19 cellular contexts compared by ENCODE assay signal in genomic region chr5:52895572-52896296, GRCh38.
A peak's percentile ranks its signal among the peaks of the same experiment; 100 is the strongest.
DNase-seq lines count a peak whose midpoint lies in the region; ATAC-seq and TF ChIP-seq lines count a peak whose summit lies in the region.
"Had no signal": no experiment of that assay in that cellular context is flagged by ENCODE, and none has a peak within 500 bp of the region (broad histone marks: within the 10 kb centered on the region; RNA-seq: fewer than 3 reads in every experiment).

No MANE protein-coding gene starts in this region.

- no peak for TF ChIP-seq EP300 in sigmoid colon (IDR thresholded peaks at IDR 0.05)

- no peaks in the 10 kb centered on the region for H3K36me3 Mint-ChIP-seq in CD4-positive, alpha-beta T cell (ENCODE audit: low read depth)

- no peaks in the 10 kb centered on the region for H3K9me2 ChIP-seq in PC-3 (replicated peaks; ENCODE audit: low read length)

- no peak for DNase-seq in CD4-positive, alpha-beta T cell
- peak; percentile 1 for DNase-seq in NB4 (ENCODE audit: low read depth)
- DNase-seq in right cardiac atrium: no peak
- no peak for DNase-seq in sigmoid colon
- DNase-seq in PC-3: no peak
- no peak for DNase-seq in NCI-H1417 treated with DMSO at 0.1 percent for 48 hours (lab: John Stamatoyannopoulos, UW)
- DNase-seq: activated CD4-positive, alpha-beta memory T cell treated with anti-CD3 and anti-CD28 coated beads, Interleukin-2, amount 10 ng/mL, durations not matched to agents 7 days and 5 days; activated naive CD8-positive, alpha-beta T cell treated with anti-CD3 and anti-CD28 coated beads, Interleukin-2, amount 50 U/mL, for 24 hours; activated T-cell treated with anti-CD3 and anti-CD28 coated beads, Interleukin-2, amount 50 U/mL, for 72 hours; DMS153; endodermal cell; foreskin keratinocyte; mammary epithelial cell; OCI-M1; small intestine; stimulated activated naive CD4-positive, alpha-beta T cell treated with Interleukin-2 at 50 U/mL for 16 hours had no signal

- no peak overlapping the region for H3K9ac ChIP-seq in PC-3 (ENCODE audit: low read length)

- no TSS peak for BruUV-seq in PC-3 (replicated peaks; lab: Mats Ljungman, UMichigan)

- H3K4me2 ChIP-seq in PC-3 (ENCODE audit: low read length): no peak overlapping the region

- 52% methylated on average over 4 of the region's 4 CpGs for WGBS in right cardiac atrium
- 78 to 91% methylated on average over 4 of the region's 4 CpGs for WGBS in sigmoid colon, 2 donors

- no peak overlapping the region for H2AFZ ChIP-seq in PC-3 (ENCODE audit: low read length)

- no peaks in the 10 kb centered on the region for H3K27me3 ChIP-seq in CD4-positive, alpha-beta T cell (ENCODE audit: control insufficient read depth, insufficient read depth, low read length)
- H3K27me3 ChIP-seq in right cardiac atrium (ENCODE audit: control insufficient read depth, insufficient read depth): no peaks in the 10 kb centered on the region
- no peaks in the 10 kb centered on the region for H3K27me3 ChIP-seq in sigmoid colon
- H3K27me3 ChIP-seq in PC-3 (ENCODE audit: low read length): no peaks in the 10 kb centered on the region
- H3K27me3 ChIP-seq: foreskin keratinocyte had no signal

- H3K9me3 Mint-ChIP-seq in CD4-positive, alpha-beta T cell: no peaks in the 10 kb centered on the region
- H3K9me3 Mint-ChIP-seq: activated CD4-positive, alpha-beta memory T cell treated with anti-CD3 and anti-CD28 coated beads, Interleukin-2, amount 10 ng/mL, durations not matched to agents 7 days and 5 days; activated naive CD8-positive, alpha-beta T cell treated with anti-CD3 and anti-CD28 coated beads, Interleukin-2, amount 50 U/mL, for 24 hours; activated T-cell treated with anti-CD3 and anti-CD28 coated beads, Interleukin-2, amount 50 U/mL, for 72 hours; endodermal cell had no signal

- no peak overlapping the region for H3K27ac ChIP-seq in CD4-positive, alpha-beta T cell (ENCODE audit: low read depth, low read length)
- H3K27ac ChIP-seq in right cardiac atrium (ENCODE audit: low read length) (peak overlapping the region; percentile 27), sigmoid colon (peak overlapping the region; percentile 48 to 77 (median 64)), PC-3 (ENCODE audit: low read length) (no peak overlapping the region)
- H3K27ac ChIP-seq: foreskin keratinocyte had no signal

- H4K20me1 ChIP-seq in PC-3 (ENCODE audit: low read length): no peaks in the 10 kb centered on the region

- intact Hi-C loops in CD4-positive, alpha-beta T cell (cut with DNase I, micrococcal nuclease): no loop called here
- intact Hi-C loops in right cardiac atrium (cut with DNase I): loop anchor here in 1 of 4 donors (10.0 kb wide), 1 partner anchor 101 kb away; no protein-coding TSS in a partner anchor
- intact Hi-C loops in sigmoid colon (cut with DNase I): no loop called here
- intact Hi-C loops in PC-3 (cut with micrococcal nuclease): no loop called here

- POLR2A ChIA-PET in CD4-positive, alpha-beta T cell (lab: Charles Lee): no interaction called here
- POLR2A ChIA-PET in PC-3 (lab: Charles Lee; ENCODE audit: unreplicated experiment): no interaction called here

- ATAC-seq in CD4-positive, alpha-beta T cell (ENCODE audit: poor library complexity): peak; percentile 48
- peak in 1 of 2 donors; percentile 39 for ATAC-seq in right cardiac atrium
- ATAC-seq in PC-3: no peak
- ATAC-seq in GM18909 (IDR thresholded peaks at IDR 0.05; ENCODE audit: poor library complexity, unreplicated experiment): no peak
- ATAC-seq in HG02973 (IDR thresholded peaks at IDR 0.05; ENCODE audit: unreplicated experiment): no peak
- ATAC-seq: activated naive CD8-positive, alpha-beta T cell treated with anti-CD3 and anti-CD28 coated beads, Interleukin-2, amount 50 U/mL, for 24 hours; activated T-cell treated with anti-CD3 and anti-CD28 coated beads, Interleukin-2, amount 50 U/mL, for 72 hours; foreskin keratinocyte had no signal

- H3K27ac Mint-ChIP-seq in CD4-positive, alpha-beta T cell: peak overlapping the region; percentile 12
- H3K27ac Mint-ChIP-seq: activated CD4-positive, alpha-beta memory T cell treated with anti-CD3 and anti-CD28 coated beads, Interleukin-2, amount 10 ng/mL, durations not matched to agents 7 days and 5 days; activated naive CD8-positive, alpha-beta T cell treated with anti-CD3 and anti-CD28 coated beads, Interleukin-2, amount 50 U/mL, for 24 hours; activated T-cell treated with anti-CD3 and anti-CD28 coated beads, Interleukin-2, amount 50 U/mL, for 72 hours; B cell; endodermal cell had no signal

- H3K4me3 ChIP-seq in NB4 (ENCODE audit: low read depth, low read length): no peak overlapping the region
- no peak overlapping the region for H3K4me3 ChIP-seq in right cardiac atrium (ENCODE audit: low read length)
- H3K4me3 ChIP-seq in sigmoid colon: no peak overlapping the region
- H3K4me3 ChIP-seq in PC-3 (ENCODE audit: low read length): no peak overlapping the region

- H3K4me1 ChIP-seq in right cardiac atrium (ENCODE audit: control insufficient read depth, insufficient read depth, low read length) (peaks cover 6% of the 10 kb centered on the region), sigmoid colon (peaks cover 0 to 69% (median 47%) of the 10 kb centered on the region in 4 donors), PC-3 (ENCODE audit: insufficient read depth, low read length) (no peaks in the 10 kb centered on the region)

- H3K9me3 ChIP-seq in CD4-positive, alpha-beta T cell (ENCODE audit: control insufficient read depth, low read length): no peaks in the 10 kb centered on the region
- H3K9me3 ChIP-seq in right cardiac atrium (ENCODE audit: control insufficient read depth, low read length) (no peaks in the 10 kb centered on the region), sigmoid colon (no peaks in the 10 kb centered on the region), PC-3 (ENCODE audit: low read length) (no peaks in the 10 kb centered on the region)

- CTCF ChIA-PET in CD4-positive, alpha-beta T cell (lab: Charles Lee): no interaction called here
- CTCF ChIA-PET in PC-3 (lab: Charles Lee): no interaction called here

- H3K79me2 ChIP-seq in PC-3 (ENCODE audit: low read length): no peaks in the 10 kb centered on the region

- peaks cover 12% of the 10 kb centered on the region for H3K4me1 Mint-ChIP-seq in CD4-positive, alpha-beta T cell (ENCODE audit: low read depth)
- H3K4me1 Mint-ChIP-seq: activated CD4-positive, alpha-beta memory T cell treated with anti-CD3 and anti-CD28 coated beads, Interleukin-2, amount 10 ng/mL, durations not matched to agents 7 days and 5 days; activated naive CD8-positive, alpha-beta T cell treated with anti-CD3 and anti-CD28 coated beads, Interleukin-2, amount 50 U/mL, for 24 hours; B cell had no signal

- no peaks in the 10 kb centered on the region for H3F3A ChIP-seq in PC-3 (ENCODE audit: low read length, unreplicated experiment)

- no peak for TF ChIP-seq CTCF in CD4-positive, alpha-beta T cell (IDR thresholded peaks at IDR 0.05)
- TF ChIP-seq CTCF in NB4 (IDR thresholded peaks at IDR 0.05; ENCODE audit: low read depth, low read length): no peak
- TF ChIP-seq CTCF in sigmoid colon (IDR thresholded peaks at IDR 0.05): no peak
- no peak for TF ChIP-seq CTCF in PC-3 (conservative IDR thresholded peaks at IDR 0.05; ENCODE audit: low read depth, low read length)

- H3K27me3 Mint-ChIP-seq in CD4-positive, alpha-beta T cell: peaks cover 14% of the 10 kb centered on the region
- H3K27me3 Mint-ChIP-seq: activated naive CD8-positive, alpha-beta T cell treated with anti-CD3 and anti-CD28 coated beads, Interleukin-2, amount 50 U/mL, for 24 hours had no signal

- TF ChIP-seq POLR2A in NB4 (IDR thresholded peaks at IDR 0.05; ENCODE audit: extremely low read depth, insufficient read length) (no peak), sigmoid colon (IDR thresholded peaks at IDR 0.05) (no peak)

- H3K4me3 Mint-ChIP-seq in CD4-positive, alpha-beta T cell: no peak overlapping the region
- H3K4me3 Mint-ChIP-seq: activated CD4-positive, alpha-beta memory T cell treated with anti-CD3 and anti-CD28 coated beads, Interleukin-2, amount 10 ng/mL, durations not matched to agents 7 days and 5 days; activated naive CD8-positive, alpha-beta T cell treated with anti-CD3 and anti-CD28 coated beads, Interleukin-2, amount 50 U/mL, for 24 hours; activated T-cell treated with anti-CD3 and anti-CD28 coated beads, Interleukin-2, amount 50 U/mL, for 72 hours; B cell; endodermal cell had no signal

- H3K36me3 ChIP-seq in sigmoid colon (peaks cover 3 to 51% (median 5%) of the 10 kb centered on the region in 4 donors), PC-3 (ENCODE audit: low read depth, low read length) (no peaks in the 10 kb centered on the region)

Comparison
In these comparisons a context has a peak if more than half of its experiments do, and no peak if none do; other contexts are left out.
1. H3K27ac ChIP-seq: peak in right cardiac atrium (single experiment) and sigmoid colon (4 of 4); none in CD4-positive, alpha-beta T cell (single experiment) and PC-3 (single experiment).